In genomic region chr2:143034292-143035074, GRCh38 we compare ENCODE assay signal across 8 cellular contexts.
DNase-seq lines count a peak whose midpoint lies in the region; ATAC-seq and TF ChIP-seq lines count a peak whose summit lies in the region.

No MANE protein-coding gene starts in this region.

- no peaks in the 10 kb centered on the region for H3K4me1 ChIP-seq in body of pancreas

- H3K27me3 ChIP-seq in body of pancreas: peaks cover 0 to 3% of the 10 kb centered on the region in 2 donors

- H3K27ac ChIP-seq in body of pancreas: no peak overlapping the region

- intact Hi-C loops in body of pancreas (cut with DNase I): no loop called here

- TF ChIP-seq POLR2A in body of pancreas (IDR thresholded peaks at IDR 0.05): no peak

- H3K9me3 ChIP-seq in body of pancreas: no peaks in the 10 kb centered on the region

- DNase-seq in AG09319 (ENCODE audit: extremely low read depth, low read depth): peak; percentile 48
- DNase-seq in NCI-H2029 treated with DMSO at 0.1 percent for 48 hours (lab: John Stamatoyannopoulos, UW): peak; percentile 88
- DNase-seq in T-helper 2 cell: peak in 4 of 5 experiments; percentile 21 to 82 (median 50)
- peak; percentile 63 to 77 (median 68) for DNase-seq in body of pancreas
- peak; percentile 69 for DNase-seq in iris pigment epithelial cell (ENCODE audit: low read depth)
- DNase-seq in stimulated activated CD4-positive, alpha-beta T cell treated with anti-CD3 and anti-CD28 coated beads, Interleukin-1b, Interleukin-23, amount 100 ng/mL, for 48 hours: peak; percentile 44

- 27 to 28% methylated on average over 5 of the region's 5 CpGs for WGBS in body of pancreas, 2 donors

- H3K4me3 ChIP-seq in body of pancreas: no peak overlapping the region

- ATAC-seq in GM18861 (IDR thresholded peaks at IDR 0.05; ENCODE audit: unreplicated experiment) (peak; percentile 92), HG03045 (IDR thresholded peaks at IDR 0.05; ENCODE audit: unreplicated experiment) (peak; percentile 87), body of pancreas (peak; percentile 98)

- H3K36me3 ChIP-seq in body of pancreas (replicated peaks in 1 of 2; ENCODE audit: insufficient read depth in 1 of 2, low read depth in 2 of 2): no peaks in the 10 kb centered on the region

- TF ChIP-seq CTCF in AG09319 (IDR thresholded peaks at IDR 0.05; ENCODE audit: low read depth, low read length) (peak; percentile 92), body of pancreas (IDR thresholded peaks at IDR 0.05) (peak; percentile 88 to 100 (median 97))
